ENCODE assay signal across 8 cellular contexts in genomic region chr19:23415561-23416191, GRCh38. TPM values are rescaled to one million over a fixed set of nuclear protein-coding genes. Genes with fewer than 3 reads are reported as not detected.
DNase-seq lines count a peak whose midpoint lies in the region; ATAC-seq lines count a peak whose summit lies in the region.

No MANE protein-coding gene starts in this region.

- peak overlapping the region; percentile 56 to 91 (median 83) for H3K4me3 Mint-ChIP-seq in CD4-positive, CD25-positive, alpha-beta regulatory T cell
- peak overlapping the region; percentile 54 for H3K4me3 Mint-ChIP-seq in activated naive CD8-positive, alpha-beta T cell treated with anti-CD3 and anti-CD28 coated beads, Interleukin-2, amount 50 U/mL, for 24 hours
- peak overlapping the region; percentile 65 for H3K4me3 Mint-ChIP-seq in stimulated activated memory B cell treated with anti-CD40 and anti-IgM and Interleukin-4, amounts not matched to agents 10 μg/mL and 1 μg/mL and 100 μg/mL, for 72 hours

- H3K27ac ChIP-seq in CD4-positive, CD25-positive, alpha-beta regulatory T cell (ENCODE audit: insufficient read depth, low read length, poor library complexity, severe bottlenecking): no peak overlapping the region

- ATAC-seq in CD4-positive, CD25-positive, alpha-beta regulatory T cell (ENCODE audit: low read depth in 2 of 2): peak in 1 of 2 donors; percentile 34
- ATAC-seq in activated naive CD8-positive, alpha-beta T cell treated with anti-CD3 and anti-CD28 coated beads, Interleukin-2, amount 50 U/mL, for 24 hours: no peak
- ATAC-seq in stimulated activated memory B cell treated with anti-CD40 and anti-IgM and Interleukin-4, amounts not matched to agents 10 μg/mL and 1 μg/mL and 100 μg/mL, for 72 hours: peak; percentile 52
- no peak for ATAC-seq in HG03520 (IDR thresholded peaks at IDR 0.05; ENCODE audit: unreplicated experiment)

- no peaks in the 10 kb centered on the region for H3K9me3 ChIP-seq in CD4-positive, CD25-positive, alpha-beta regulatory T cell (ENCODE audit: control insufficient read depth in 2 of 2, low read length in 2 of 2)

- H3K36me3 ChIP-seq in CD4-positive, CD25-positive, alpha-beta regulatory T cell (ENCODE audit: control insufficient read depth, insufficient read depth, low read length): no peaks in the 10 kb centered on the region

- H3K4me3 ChIP-seq in CD4-positive, CD25-positive, alpha-beta regulatory T cell (ENCODE audit: low read depth, low read length): peak overlapping the region; percentile 57

- H3K36me3 Mint-ChIP-seq in CD4-positive, CD25-positive, alpha-beta regulatory T cell: no peaks in the 10 kb centered on the region
- peaks cover 2% of the 10 kb centered on the region for H3K36me3 Mint-ChIP-seq in activated naive CD8-positive, alpha-beta T cell treated with anti-CD3 and anti-CD28 coated beads, Interleukin-2, amount 50 U/mL, for 24 hours (ENCODE audit: low read depth)
- no peaks in the 10 kb centered on the region for H3K36me3 Mint-ChIP-seq in stimulated activated memory B cell treated with anti-CD40 and anti-IgM and Interleukin-4, amounts not matched to agents 10 μg/mL and 1 μg/mL and 100 μg/mL, for 72 hours

- H3K4me1 ChIP-seq in CD4-positive, CD25-positive, alpha-beta regulatory T cell (ENCODE audit: control insufficient read depth, insufficient read depth, low read length, poor library complexity, severe bottlenecking): peaks cover 8% of the 10 kb centered on the region

- peaks cover 6% of the 10 kb centered on the region for H3K27me3 Mint-ChIP-seq in CD4-positive, CD25-positive, alpha-beta regulatory T cell
- H3K27me3 Mint-ChIP-seq in activated naive CD8-positive, alpha-beta T cell treated with anti-CD3 and anti-CD28 coated beads, Interleukin-2, amount 50 U/mL, for 24 hours: peaks cover 28% of the 10 kb centered on the region
- peaks cover 8% of the 10 kb centered on the region for H3K27me3 Mint-ChIP-seq in stimulated activated memory B cell treated with anti-CD40 and anti-IgM and Interleukin-4, amounts not matched to agents 10 μg/mL and 1 μg/mL and 100 μg/mL, for 72 hours

- H3K9me3 Mint-ChIP-seq in CD4-positive, CD25-positive, alpha-beta regulatory T cell: peaks cover 0 to 6% (median 2%) of the 10 kb centered on the region in 7 donors
- H3K9me3 Mint-ChIP-seq in activated naive CD8-positive, alpha-beta T cell treated with anti-CD3 and anti-CD28 coated beads, Interleukin-2, amount 50 U/mL, for 24 hours: peaks cover 3% of the 10 kb centered on the region
- no peaks in the 10 kb centered on the region for H3K9me3 Mint-ChIP-seq in stimulated activated memory B cell treated with anti-CD40 and anti-IgM and Interleukin-4, amounts not matched to agents 10 μg/mL and 1 μg/mL and 100 μg/mL, for 72 hours

- no peak for DNase-seq in CD4-positive, CD25-positive, alpha-beta regulatory T cell
- peak; percentile 85 for DNase-seq in HuH-7 (ENCODE audit: low spot score)
- peak; percentile 14 for DNase-seq in activated naive CD8-positive, alpha-beta T cell treated with anti-CD3 and anti-CD28 coated beads, Interleukin-2, amount 50 U/mL, for 24 hours
- DNase-seq in iPS-NIHi7 (ENCODE audit: extremely low spot score): peak; percentile 87
- no peak for DNase-seq in SW 1271 (lab: John Stamatoyannopoulos, UW)
- DNase-seq in stimulated activated CD4-positive, alpha-beta T cell treated with anti-CD3 and anti-CD28 coated beads, Interleukin-4, amount 100 ng/mL, for 1 hour: no peak

- peak overlapping the region in 1 of 3 donors; percentile 44 for H3K27ac Mint-ChIP-seq in CD4-positive, CD25-positive, alpha-beta regulatory T cell
- H3K27ac Mint-ChIP-seq in activated naive CD8-positive, alpha-beta T cell treated with anti-CD3 and anti-CD28 coated beads, Interleukin-2, amount 50 U/mL, for 24 hours: no peak overlapping the region
- H3K27ac Mint-ChIP-seq in stimulated activated memory B cell treated with anti-CD40 and anti-IgM and Interleukin-4, amounts not matched to agents 10 μg/mL and 1 μg/mL and 100 μg/mL, for 72 hours: no peak overlapping the region

- H3K27me3 ChIP-seq in CD4-positive, CD25-positive, alpha-beta regulatory T cell (ENCODE audit: control insufficient read depth, insufficient read depth, low read length): no peaks in the 10 kb centered on the region

- H3K4me1 Mint-ChIP-seq in CD4-positive, CD25-positive, alpha-beta regulatory T cell: peaks cover 0 to 15% (median 6%) of the 10 kb centered on the region in 4 donors
- peaks cover 8% of the 10 kb centered on the region for H3K4me1 Mint-ChIP-seq in activated naive CD8-positive, alpha-beta T cell treated with anti-CD3 and anti-CD28 coated beads, Interleukin-2, amount 50 U/mL, for 24 hours
- peaks cover 18% of the 10 kb centered on the region for H3K4me1 Mint-ChIP-seq in stimulated activated memory B cell treated with anti-CD40 and anti-IgM and Interleukin-4, amounts not matched to agents 10 μg/mL and 1 μg/mL and 100 μg/mL, for 72 hours

RNA-seq across cellular contexts. Expression of gene ZNF91, which starts 20.4 kb away (rescaled TPM):
- total RNA-seq in CD4-positive, CD25-positive, alpha-beta regulatory T cell: 49.0 TPM
- polyA plus RNA-seq in CD4-positive, CD25-positive, alpha-beta regulatory T cell: 10 to 100 TPM; 17.9 to 45.8 (median 35.0) TPM

Comparison
In these comparisons a context has a peak if more than half of its experiments do, and no peak if none do; other contexts are left out.
1. DNase-seq: peak in HuH-7 (single experiment), activated naive CD8-positive, alpha-beta T cell treated with anti-CD3 and anti-CD28 coated beads, Interleukin-2, amount 50 U/mL, for 24 hours (single experiment) and iPS-NIHi7 (single experiment); none in CD4-positive, CD25-positive, alpha-beta regulatory T cell (0 of 3), SW 1271 (0 of 2) and stimulated activated CD4-positive, alpha-beta T cell treated with anti-CD3 and anti-CD28 coated beads, Interleukin-4, amount 100 ng/mL, for 1 hour (single experiment).
2. Peak in every context shown above with its lines, with median percentiles within 50 percentile points of each other: H3K4me3 Mint-ChIP-seq.